ENCODE assay signal across 8 cellular contexts in genomic region chr11:33257160-33257896, GRCh38. TPM values are rescaled to one million over a fixed set of nuclear protein-coding genes. Genes with fewer than 3 reads are reported as not detected.
DNase-seq lines count a peak whose midpoint lies in the region; ATAC-seq and TF ChIP-seq lines count a peak whose summit lies in the region.

HIPK3 (plus strand) TSS chr11:33257381.

- H4K20me1 ChIP-seq in hepatocyte (ENCODE audit: insufficient read depth, poor library complexity, severe bottlenecking) = peaks cover 34% of the 10 kb centered on the region

- 1% methylated on average over 47 of the region's 85 CpGs for WGBS in hepatocyte (ENCODE audit: low lambda C conversion rate, missing lambda C conversion rate)

- H3K27me3 ChIP-seq in hepatocyte = no peaks in the 10 kb centered on the region

- peaks cover 48% of the 10 kb centered on the region for H3K79me2 ChIP-seq in hepatocyte

- TF ChIP-seq CTCF in astrocyte of the cerebellum (IDR thresholded peaks at IDR 0.05; ENCODE audit: low read depth, low read length, missing control alignments) = no peak
- no peak for TF ChIP-seq CTCF in hepatocyte (IDR thresholded peaks at IDR 0.05; ENCODE audit: poor library complexity)
- no peak for TF ChIP-seq CTCF in retinal pigment epithelial cell (conservative IDR thresholded peaks at IDR 0.05; ENCODE audit: low read depth, low read length)

- peak within 1 kb of the TSS; percentile 75 for H3K4me2 ChIP-seq in hepatocyte

- no peaks in the 10 kb centered on the region for H3K36me3 ChIP-seq in hepatocyte (replicated peaks; ENCODE audit: insufficient read depth, low read depth)

- peak; percentile 90 for DNase-seq in NCI-H146 (lab: John Stamatoyannopoulos, UW)
- DNase-seq in T1000 (lab: John Stamatoyannopoulos, UW) = peak; percentile 66
- DNase-seq in astrocyte of the cerebellum (ENCODE audit: low read depth) = no peak
- peak; percentile 95 for DNase-seq in hepatocyte (ENCODE audit: low spot score)
- DNase-seq in retinal pigment epithelial cell (ENCODE audit: low read depth) = no peak
- DNase-seq in cortex of kidney (lab: John Stamatoyannopoulos, UW) = no peak

- in situ Hi-C loops in astrocyte of the cerebellum (cut with HindIII; ENCODE audit: low sequenced_read_pairs) = no loop called here

- H3K4me3 ChIP-seq in astrocyte of the cerebellum (ENCODE audit: low read depth, low read length) = peak within 1 kb of the TSS; percentile 83
- H3K4me3 ChIP-seq in hepatocyte = peak within 1 kb of the TSS; percentile 93
- H3K4me3 ChIP-seq in retinal pigment epithelial cell (ENCODE audit: low read length) = peak within 1 kb of the TSS; percentile 78

- peak; percentile 83 for ATAC-seq in GM18498 (IDR thresholded peaks at IDR 0.05; ENCODE audit: unreplicated experiment)
- peak; percentile 72 for ATAC-seq in HG02840 (IDR thresholded peaks at IDR 0.05; ENCODE audit: low FRiP score, unreplicated experiment)

- H3K4me1 ChIP-seq in hepatocyte (ENCODE audit: insufficient read depth) = peaks cover 15% of the 10 kb centered on the region

- peak within 1 kb of the TSS; percentile 100 for H3K27ac ChIP-seq in hepatocyte

- no peaks in the 10 kb centered on the region for H3K9me3 ChIP-seq in hepatocyte (ENCODE audit: low read depth)

- peak within 1 kb of the TSS; percentile 96 for H2AFZ ChIP-seq in hepatocyte

- no peaks in the 10 kb centered on the region for H3K9me2 ChIP-seq in hepatocyte (replicated peaks; ENCODE audit: insufficient read depth)

RNA-seq across cellular contexts. Expression of gene HIPK3, which starts in this region (rescaled TPM):
- total RNA-seq in hepatocyte = 123 and 124 TPM in 2 replicates
- 25.0 and 26.9 TPM in 2 replicates for polyA plus RNA-seq in hepatocyte

Comparison
In these comparisons a context has a peak if more than half of its experiments do, and no peak if none do; other contexts are left out.
1. DNase-seq: peak in NCI-H146 (single experiment), T1000 (single experiment) and hepatocyte (single experiment); none in astrocyte of the cerebellum (single experiment), retinal pigment epithelial cell (single experiment) and cortex of kidney (single experiment).
2. Peak in every context shown above with its lines, with median percentiles within 50 percentile points of each other: H3K4me3 ChIP-seq.